In genomic region chr3:46078712-46079400, GRCh38 we compare ENCODE assay signal across 7 cellular contexts. TPM values are rescaled to one million over a fixed set of nuclear protein-coding genes. Genes with fewer than 3 reads are reported as not detected.
DNase-seq lines count a peak whose midpoint lies in the region; ATAC-seq, FAIRE-seq and TF ChIP-seq lines count a peak whose summit lies in the region.

No MANE protein-coding gene starts in this region.

- peak; percentile 65 for DNase-seq in GM13976 (ENCODE audit: low spot score)
- DNase-seq in NCI-H526 treated with DMSO at 0.1 percent for 48 hours (lab: John Stamatoyannopoulos, UW): peak; percentile 79
- peak; percentile 93 for DNase-seq in activated CD4-positive, alpha-beta T cell treated with anti-CD3 and anti-CD28 coated beads for 36 hours
- peak in 1 of 2 donors; percentile 87 for DNase-seq in left lung
- peak; percentile 80 to 83 for DNase-seq in stimulated activated CD4-positive, alpha-beta T cell treated with anti-CD3 and anti-CD28 coated beads, Interleukin-4, amount 100 ng/mL, for 4 hours

- intact Hi-C loops in activated CD4-positive, alpha-beta T cell treated with anti-CD3 and anti-CD28 coated beads for 36 hours (cut with DNase I, micrococcal nuclease): loop anchor here (1.0 to 10.0 kb wide), 7 partner anchors 141 to 1042 kb away; no protein-coding TSS in a partner anchor
- intact Hi-C loops in left lung (cut with DNase I): loop anchor here in 1 of 2 donors (2.0 kb wide), 1 partner anchor 140 kb away; no protein-coding TSS in a partner anchor

- ATAC-seq in HG03442 (IDR thresholded peaks at IDR 0.05; ENCODE audit: unreplicated experiment) (peak; percentile 61), left lung (peak; percentile 99)
- peak; percentile 98 for ATAC-seq in activated CD4-positive, alpha-beta T cell treated with anti-CD3 and anti-CD28 coated beads for 36 hours

- H3K27me3 Mint-ChIP-seq in activated CD4-positive, alpha-beta T cell treated with anti-CD3 and anti-CD28 coated beads for 36 hours: peaks cover 23% of the 10 kb centered on the region

- no peaks in the 10 kb centered on the region for H3K9me3 ChIP-seq in left lung

- TF ChIP-seq CTCF in GM13976 (IDR thresholded peaks at IDR 0.05; ENCODE audit: borderline replicate concordance, control extremely low read depth, extremely low read depth, insufficient read depth, missing control alignments): peak; percentile 98
- peak; percentile 94 to 95 for TF ChIP-seq CTCF in left lung (IDR thresholded peaks at IDR 0.05)

- FAIRE-seq in colon (lab: Jason Lieb, UNC): peak; percentile 10

- peak overlapping the region in 1 of 2 donors; percentile 13 for H3K27ac ChIP-seq in left lung

- peaks cover 5 to 31% of the 10 kb centered on the region in 2 donors for H3K4me1 ChIP-seq in left lung

- CTCF ChIA-PET in activated CD4-positive, alpha-beta T cell treated with anti-CD3 and anti-CD28 coated beads for 36 hours (lab: Charles Lee): interaction anchor here (0.6 to 7.6 kb wide), 55 partner anchors 11 to 1040 kb away, joined by 3 to 269 read pairs (median 4); partner anchors contain the start of genes CCR5 and CXCR6

- in situ Hi-C loops in GM13976 (cut with MboI; ENCODE audit: low sequenced_read_pairs, unreplicated experiment): loop anchor here (5.0 to 10.0 kb wide), 2 partner anchors 137 to 314 kb away; partner anchors contain the start of gene CXCR6

- peaks cover 3% of the 10 kb centered on the region for H3K4me1 Mint-ChIP-seq in activated CD4-positive, alpha-beta T cell treated with anti-CD3 and anti-CD28 coated beads for 36 hours

- H3K4me3 Mint-ChIP-seq in activated CD4-positive, alpha-beta T cell treated with anti-CD3 and anti-CD28 coated beads for 36 hours: no peak overlapping the region

- H3K36me3 ChIP-seq in left lung: no peaks in the 10 kb centered on the region

- H3K27ac Mint-ChIP-seq in activated CD4-positive, alpha-beta T cell treated with anti-CD3 and anti-CD28 coated beads for 36 hours: no peak overlapping the region

- H3K9me3 Mint-ChIP-seq in activated CD4-positive, alpha-beta T cell treated with anti-CD3 and anti-CD28 coated beads for 36 hours (ENCODE audit: low read depth): no peaks in the 10 kb centered on the region

- no peaks in the 10 kb centered on the region for H3K27me3 ChIP-seq in left lung

- POLR2A ChIA-PET in activated CD4-positive, alpha-beta T cell treated with anti-CD3 and anti-CD28 coated beads for 36 hours (lab: Charles Lee): no interaction called here

- no peak overlapping the region for H3K4me3 ChIP-seq in left lung

- H3K36me3 Mint-ChIP-seq in activated CD4-positive, alpha-beta T cell treated with anti-CD3 and anti-CD28 coated beads for 36 hours (ENCODE audit: low read depth): no peaks in the 10 kb centered on the region

RNA-seq across cellular contexts. Expression of gene XCR1, which starts 51.6 kb away (rescaled TPM):
- total RNA-seq in activated CD4-positive, alpha-beta T cell treated with anti-CD3 and anti-CD28 coated beads for 36 hours: not detected
- 1 to 10 TPM in 1 of 2 donors, under 1 TPM in 1; 0.44 to 2.0 TPM for total RNA-seq in left lung
